ENCODE assay signal across 8 cellular contexts in the genomic region with DNA sequence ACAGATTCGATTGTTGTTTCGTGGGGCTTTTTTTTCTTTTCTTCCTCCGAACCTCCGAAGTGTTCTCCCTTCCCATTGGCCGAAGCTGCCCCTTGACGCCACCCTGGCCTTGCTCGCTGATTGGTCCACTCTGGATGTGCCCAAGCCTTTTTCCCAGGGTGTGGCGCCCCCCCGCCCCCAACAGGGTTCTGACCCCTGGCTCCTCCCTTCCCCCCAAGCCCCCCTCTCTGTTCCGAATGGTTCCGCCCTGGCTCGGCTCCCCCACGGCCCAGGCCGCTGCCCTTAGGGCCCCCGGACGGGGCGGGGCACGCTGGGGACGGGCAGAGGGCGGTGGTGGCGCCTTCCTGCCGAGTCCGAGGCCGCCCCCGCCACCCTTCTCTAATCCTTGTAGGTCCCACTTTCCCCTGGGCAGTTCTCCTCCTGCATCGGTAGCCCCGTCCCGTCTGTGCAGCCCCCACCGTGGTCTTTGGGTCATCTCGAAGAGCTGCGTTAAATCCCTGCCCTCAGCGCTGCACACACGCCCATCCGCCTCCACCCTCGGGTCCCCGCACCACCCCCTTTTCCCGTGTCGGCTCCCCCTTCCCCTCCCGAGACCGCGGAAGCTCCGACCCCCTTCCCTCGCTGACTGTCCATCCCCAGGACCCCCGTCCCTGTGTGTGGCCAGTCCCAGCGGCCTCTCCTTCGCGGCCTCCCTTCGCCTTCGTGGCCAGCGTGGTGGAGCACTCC. TPM values are rescaled to one million over a fixed set of nuclear protein-coding genes. Genes with fewer than 3 reads are reported as not detected.
A peak's percentile ranks its signal among the peaks of the same experiment; 100 is the strongest.
DNase-seq lines count a peak whose midpoint lies in the region; ATAC-seq and TF ChIP-seq lines count a peak whose summit lies in the region.

No MANE protein-coding gene starts in this region.

- TF ChIP-seq POLR2A in body of pancreas (IDR thresholded peaks at IDR 0.05) = peak; percentile 25 to 75 (median 71)

- peak; percentile 82 for ATAC-seq in body of pancreas

- DNase-seq in GM06990 (ENCODE audit: extremely low read depth, insufficient read length) (peak; percentile 86), HCEC 1CT (peak; percentile 91), MG63 (peak; percentile 92), T-helper 2 cell (peak; percentile 18 to 89 (median 49)), body of pancreas (peak; percentile 90 to 95 (median 92)), iPS DF 6.9 (ENCODE audit: low read depth, low spot score) (no peak), retina (peak; percentile 77), NK-92 (lab: John Stamatoyannopoulos, UW; ENCODE audit: unreplicated experiment) (no peak)

- H3K4me3 ChIP-seq in GM06990 (replicated peaks; ENCODE audit: low read depth, low read length) (peak overlapping the region; percentile 71), MG63 (peak overlapping the region; percentile 60), body of pancreas (peak overlapping the region; percentile 19 to 43), iPS DF 6.9 (ENCODE audit: low read length) (peak overlapping the region; percentile 94; the same call in 1 of the 2 replicates)

- H3K9me3 ChIP-seq in MG63 (no peaks in the 10 kb centered on the region), body of pancreas (no peaks in the 10 kb centered on the region), iPS DF 6.9 (ENCODE audit: control insufficient read depth, insufficient read depth, low read length) (no peaks in the 10 kb centered on the region)

- H3K27me3 ChIP-seq in GM06990 (replicated peaks; ENCODE audit: control insufficient read depth, insufficient read depth, low read length) = no peaks in the 10 kb centered on the region
- H3K27me3 ChIP-seq in MG63 = no peaks in the 10 kb centered on the region
- H3K27me3 ChIP-seq in body of pancreas = no peaks in the 10 kb centered on the region
- peaks cover 33% of the 10 kb centered on the region for H3K27me3 ChIP-seq in iPS DF 6.9 (ENCODE audit: control insufficient read depth, insufficient read depth, low read length)

- H3K4me1 ChIP-seq in body of pancreas (no peaks in the 10 kb centered on the region), iPS DF 6.9 (ENCODE audit: control insufficient read depth, insufficient read depth, low read length) (0 out of 2 replicates have a peak, but pooled peaks cover 1% of the 10 kb centered on the region)

- H3K27ac ChIP-seq in body of pancreas = peak overlapping the region; percentile 70 to 90 (median 80)
- H3K27ac ChIP-seq in iPS DF 6.9 (ENCODE audit: low read length) = no peak overlapping the region

- H3K36me3 ChIP-seq in GM06990 (ENCODE audit: control insufficient read depth, insufficient read depth, low read length) = no peaks in the 10 kb centered on the region; the same call in 1 of the 2 replicates
- peaks cover 8% of the 10 kb centered on the region; the same call in 1 of the 2 replicates for H3K36me3 ChIP-seq in MG63
- H3K36me3 ChIP-seq in body of pancreas (replicated peaks in 1 of 2; ENCODE audit: insufficient read depth in 1 of 2, low read depth in 2 of 2) = no peaks in the 10 kb centered on the region
- no peaks in the 10 kb centered on the region for H3K36me3 ChIP-seq in iPS DF 6.9 (ENCODE audit: control insufficient read depth, insufficient read depth, low read length)

- intact Hi-C loops in body of pancreas (cut with DNase I) = no loop called here

- TF ChIP-seq CTCF in GM06990 (IDR thresholded peaks at IDR 0.05; ENCODE audit: insufficient read depth, low read length, poor library complexity, severe bottlenecking) = no peak
- TF ChIP-seq CTCF in body of pancreas (IDR thresholded peaks at IDR 0.05) = no peak

- 0% methylated on average over 7 to 25 of the region's 50 CpGs for WGBS in body of pancreas, 2 donors
- WGBS in iPS DF 6.9 (ENCODE audit: insufficient coverage, insufficient read length) = no CpG with 5 or more reads among the region's 50 CpGs

RNA-seq across cellular contexts. Expression of gene UTP14A, which starts 25.6 kb away (rescaled TPM):
- total RNA-seq in MG63 (2014; rRNA removed; shearing (Covaris generic); ENCODE audit: low replicate concordance) = 15.0 and 15.3 TPM in 2 replicates
- 10 to 100 TPM; 10.9 to 13.8 TPM for total RNA-seq in body of pancreas

RNA-seq across cellular contexts. Expression of gene BCORL1, which starts 50.9 kb away (rescaled TPM):
- 0.13 and 0.39 TPM in 2 replicates for total RNA-seq in MG63 (2014; rRNA removed; shearing (Covaris generic); ENCODE audit: low replicate concordance)
- total RNA-seq in body of pancreas = 1 to 10 TPM; 3.0 to 4.4 TPM

Comparison
In these comparisons a context has a peak if more than half of its experiments do, and no peak if none do; other contexts are left out.
1. DNase-seq: peak in GM06990 (single experiment), HCEC 1CT (single experiment), MG63 (single experiment), T-helper 2 cell (5 of 5), body of pancreas (4 of 4) and retina (single experiment); none in iPS DF 6.9 (single experiment) and NK-92 (single experiment).
2. H3K4me3 ChIP-seq: peak in every context shown above with its lines; median percentile 94 in iPS DF 6.9; 71 in GM06990; 60 in MG63; 31 in body of pancreas.